21 cellular contexts compared by ENCODE assay signal in genomic region chr12:8482446-8483080, GRCh38. TPM values are rescaled to one million over a fixed set of nuclear protein-coding genes. Genes with fewer than 3 reads are reported as not detected.
DNase-seq lines count a peak whose midpoint lies in the region; ATAC-seq, FAIRE-seq and TF ChIP-seq lines count a peak whose summit lies in the region.
"Had no signal": no experiment of that assay in that cellular context is flagged by ENCODE, and none has a peak within 500 bp of the region (broad histone marks: within the 10 kb centered on the region; RNA-seq: fewer than 3 reads in every experiment).

No MANE protein-coding gene starts in this region.

- peak; percentile 63 for ATAC-seq in activated CD8-positive, alpha-beta T cell treated with anti-CD3 and anti-CD28 coated beads, Interleukin-2, amount 10 ng/mL, durations not matched to agents 7 days and 5 days
- ATAC-seq: A549 had no signal

- H3K4me3 ChIP-seq in small intestine (ENCODE audit: low read depth in 1 of 2, low read length in 2 of 2) (no peak overlapping the region), PC-9 (no peak overlapping the region)
- H3K4me3 ChIP-seq: A549, GM23248 had no signal

- H3K27me3 Mint-ChIP-seq in activated CD8-positive, alpha-beta T cell treated with anti-CD3 and anti-CD28 coated beads, Interleukin-2, amount 10 ng/mL, durations not matched to agents 7 days and 5 days (ENCODE audit: low read depth): peaks cover 13% of the 10 kb centered on the region

- FAIRE-seq in small intestine (lab: Jason Lieb, UNC): no peak
- no peak for FAIRE-seq in GM12892 (lab: Jason Lieb, UNC)
- FAIRE-seq: A549, D721Med, GM12891 had no signal

- H3K4me1 ChIP-seq in small intestine (ENCODE audit: control insufficient read depth in 2 of 2, insufficient read depth in 1 of 2, low read depth in 1 of 2, low read length in 1 of 2) (no peaks in the 10 kb centered on the region), PC-9 (replicated peaks; ENCODE audit: insufficient read depth) (no peaks in the 10 kb centered on the region)
- H3K4me1 ChIP-seq: A549 had no signal

- no peak overlapping the region for H3K4me2 ChIP-seq in PC-9
- H3K4me2 ChIP-seq: A549 had no signal

- no peaks in the 10 kb centered on the region for H3K9me2 ChIP-seq in PC-9 (ENCODE audit: insufficient read depth)

- BruUV-seq in PC-9 (replicated peaks; lab: Mats Ljungman, UMichigan): no TSS peak

- H3K9me3 Mint-ChIP-seq in activated CD8-positive, alpha-beta T cell treated with anti-CD3 and anti-CD28 coated beads, Interleukin-2, amount 10 ng/mL, durations not matched to agents 7 days and 5 days (ENCODE audit: insufficient read depth): peaks cover 3% of the 10 kb centered on the region

- no peak overlapping the region for H3K4me3 Mint-ChIP-seq in activated CD8-positive, alpha-beta T cell treated with anti-CD3 and anti-CD28 coated beads, Interleukin-2, amount 10 ng/mL, durations not matched to agents 7 days and 5 days

- H3K27me3 ChIP-seq in small intestine (ENCODE audit: control insufficient read depth in 2 of 2, insufficient read depth in 2 of 2, low read length in 2 of 2): no peaks in the 10 kb centered on the region
- peaks cover 7% of the 10 kb centered on the region; the same call in 1 of the 2 replicates for H3K27me3 ChIP-seq in PC-9 (ENCODE audit: insufficient read depth, low read depth)

- H3K27ac ChIP-seq in small intestine (ENCODE audit: low read depth in 1 of 2, low read length in 1 of 2): no peak overlapping the region
- H3K27ac ChIP-seq in PC-9: no peak overlapping the region
- H3K27ac ChIP-seq in caudate nucleus (ENCODE audit: low read depth, low read length): no peak overlapping the region
- H3K27ac ChIP-seq: A549, GM23248, HL-60 had no signal

- CTCF ChIA-PET in activated CD8-positive, alpha-beta T cell treated with anti-CD3 and anti-CD28 coated beads, Interleukin-2, amount 10 ng/mL, durations not matched to agents 7 days and 5 days (lab: Charles Lee): interaction anchor here (1.4 kb wide), 1 partner anchor 11 kb away, joined by 4 read pairs; no protein-coding TSS in a partner anchor
- CTCF ChIA-PET in PC-9 (lab: Charles Lee): no interaction called here

- DNase-seq in activated gamma-delta T cell treated with Interleukin-2 at 50 U/mL for 16 hours (peak; percentile 5), activated gamma-delta T cell (lab: John Stamatoyannopoulos, UW) (no peak), DMS53 treated with DMSO at 0.1 percent for 48 hours (lab: John Stamatoyannopoulos, UW; ENCODE audit: unreplicated experiment) (peak; percentile 9), small intestine (peak; percentile 20), PC-9 (no peak), caudate nucleus (lab: John Stamatoyannopoulos, UW) (no peak), GM12892 (ENCODE audit: insufficient read length) (no peak)
- DNase-seq in activated CD8-positive, alpha-beta T cell treated with anti-CD3 and anti-CD28 coated beads, Interleukin-2, amount 10 ng/mL, durations not matched to agents 7 days and 5 days: no peak
- DNase-seq: DND-41, GDM1, GM23248, MV-4-11, NCI-H1417, NCI-H187 treated with DMSO at 0.1 percent for 48 hours, NCI-H345, NCI-H526, SHP77 had no signal

- H3K79me2 ChIP-seq in PC-9 (ENCODE audit: low read depth): no peaks in the 10 kb centered on the region

- no peaks in the 10 kb centered on the region for H4K20me1 ChIP-seq in PC-9 (ENCODE audit: insufficient read depth)

- H3K36me3 Mint-ChIP-seq in activated CD8-positive, alpha-beta T cell treated with anti-CD3 and anti-CD28 coated beads, Interleukin-2, amount 10 ng/mL, durations not matched to agents 7 days and 5 days (ENCODE audit: low read depth): peaks cover 9% of the 10 kb centered on the region

- no peak for TF ChIP-seq CTCF in PC-9 (conservative IDR thresholded peaks at IDR 0.05)

- H3K27ac Mint-ChIP-seq in activated CD8-positive, alpha-beta T cell treated with anti-CD3 and anti-CD28 coated beads, Interleukin-2, amount 10 ng/mL, durations not matched to agents 7 days and 5 days: peak overlapping the region; percentile 79

- peaks cover 20% of the 10 kb centered on the region for H3K4me1 Mint-ChIP-seq in activated CD8-positive, alpha-beta T cell treated with anti-CD3 and anti-CD28 coated beads, Interleukin-2, amount 10 ng/mL, durations not matched to agents 7 days and 5 days (ENCODE audit: low read depth)

- no peaks in the 10 kb centered on the region for H3K36me3 ChIP-seq in small intestine (ENCODE audit: control insufficient read depth in 2 of 2, insufficient read depth in 2 of 2, low read length in 2 of 2)
- H3K36me3 ChIP-seq in PC-9 (ENCODE audit: low read depth): no peaks in the 10 kb centered on the region

- no peaks in the 10 kb centered on the region for H3F3A ChIP-seq in PC-9 (ENCODE audit: insufficient read depth, low read depth)

- 17 to 68% (median 48%) methylated on average over 2 of the region's 2 CpGs for WGBS in small intestine, 3 donors

- intact Hi-C loops in PC-9 (cut with micrococcal nuclease; ENCODE audit: unreplicated experiment): no loop called here

- H2AFZ ChIP-seq in PC-9: no peak overlapping the region
- H2AFZ ChIP-seq: GM23248 had no signal

- POLR2A ChIA-PET in activated CD8-positive, alpha-beta T cell treated with anti-CD3 and anti-CD28 coated beads, Interleukin-2, amount 10 ng/mL, durations not matched to agents 7 days and 5 days (lab: Charles Lee): no interaction called here
- POLR2A ChIA-PET in PC-9 (lab: Charles Lee; ENCODE audit: unreplicated experiment): no interaction called here

- no peak for TF ChIP-seq POLR2A in GM12892 (IDR thresholded peaks at IDR 0.05; ENCODE audit: low read depth, low read length)

- H3K9me3 ChIP-seq in small intestine (ENCODE audit: control insufficient read depth, low read depth) (no peaks in the 10 kb centered on the region), PC-9 (ENCODE audit: insufficient read depth, low read depth) (no peaks in the 10 kb centered on the region)
- H3K9me3 ChIP-seq: A549 had no signal

RNA-seq across cellular contexts. Expression of gene CLEC6A, which starts 26.8 kb away (rescaled TPM):
- not detected for total RNA-seq in activated CD8-positive, alpha-beta T cell treated with anti-CD3 and anti-CD28 coated beads, Interleukin-2, amount 10 ng/mL, durations not matched to agents 7 days and 5 days
- not detected for polyA plus RNA-seq in small intestine
- not detected in 2 replicates for total RNA-seq in PC-9 (2021)
- polyA plus RNA-seq in GM12892 (2012; ENCODE audit: missing spikeins): not detected
- total RNA-seq: GM23248 had no signal
- polyA plus RNA-seq: A549, GM23248 had no signal

RNA-seq across cellular contexts. Expression of gene CLEC4D, which starts 30.7 kb away (rescaled TPM):
- not detected for total RNA-seq in activated CD8-positive, alpha-beta T cell treated with anti-CD3 and anti-CD28 coated beads, Interleukin-2, amount 10 ng/mL, durations not matched to agents 7 days and 5 days
- under 1 TPM in 1 of 3 donors, not detected in 2; 0.07 TPM for polyA plus RNA-seq in small intestine
- not detected in 2 replicates for total RNA-seq in PC-9 (2021)
- polyA plus RNA-seq in GM12892 (2012; ENCODE audit: missing spikeins): not detected
- total RNA-seq: GM23248 had no signal
- polyA plus RNA-seq: A549, GM23248 had no signal

RNA-seq across cellular contexts. Expression of gene CLEC4E, which starts 58.1 kb away (rescaled TPM):
- not detected for total RNA-seq in activated CD8-positive, alpha-beta T cell treated with anti-CD3 and anti-CD28 coated beads, Interleukin-2, amount 10 ng/mL, durations not matched to agents 7 days and 5 days
- 1 to 10 TPM in 1 of 3 donors, under 1 TPM in 1, not detected in 1; 0.45 to 3.0 TPM for polyA plus RNA-seq in small intestine
- total RNA-seq in PC-9 (2021): not detected in 2 replicates
- not detected for polyA plus RNA-seq in GM12892 (2012; ENCODE audit: missing spikeins)
- total RNA-seq: GM23248 had no signal
- polyA plus RNA-seq: GM23248 had no signal

Comparison
In these comparisons a context has a peak if more than half of its experiments do, and no peak if none do; other contexts are left out.
1. DNase-seq: peak in activated gamma-delta T cell treated with Interleukin-2 at 50 U/mL for 16 hours (single experiment), DMS53 treated with DMSO at 0.1 percent for 48 hours (single experiment) and small intestine (single experiment); none in activated gamma-delta T cell (single experiment), activated CD8-positive, alpha-beta T cell treated with anti-CD3 and anti-CD28 coated beads, Interleukin-2, amount 10 ng/mL, durations not matched to agents 7 days and 5 days (single experiment), PC-9 (0 of 2), caudate nucleus (0 of 61) and GM12892 (single experiment).